ENCODE assay signal across 8 cellular contexts in genomic region chr12:109714141-109714912, GRCh38. TPM values are rescaled to one million over a fixed set of nuclear protein-coding genes. Genes with fewer than 3 reads are reported as not detected.
DNase-seq lines count a peak whose midpoint lies in the region; ATAC-seq and TF ChIP-seq lines count a peak whose summit lies in the region.

No MANE protein-coding gene starts in this region.

- no peaks in the 10 kb centered on the region for H3K9me3 ChIP-seq in mesodermal cell (ENCODE audit: control insufficient read depth, low read length)

- no peaks in the 10 kb centered on the region for H3K36me3 ChIP-seq in GM06990 (ENCODE audit: control insufficient read depth, insufficient read depth, low read length)
- no peaks in the 10 kb centered on the region for H3K36me3 ChIP-seq in mesodermal cell (ENCODE audit: control insufficient read depth, insufficient read depth, low read length)

- H3K9me3 Mint-ChIP-seq in activated CD4-positive, alpha-beta T cell treated with anti-CD3 and anti-CD28 coated beads, Interleukin-2, amount 10 ng/mL, durations not matched to agents 7 days and 5 days, result no peaks in the 10 kb centered on the region
- H3K9me3 Mint-ChIP-seq in dendritic cell treated with granulocyte-macrophage colony-stimulating factor and Interleukin-4, amounts not matched to agents 40 ng/mL and 50 ng/mL, for 4 days, result no peaks in the 10 kb centered on the region

- peaks cover 13% of the 10 kb centered on the region for H3K4me1 ChIP-seq in mesodermal cell (ENCODE audit: control insufficient read depth, insufficient read depth, low read length, poor library complexity, severe bottlenecking)

- DNase-seq in GM06990 (ENCODE audit: extremely low read depth, insufficient read length), result peak; percentile 57
- DNase-seq in NCI-H2107 (lab: John Stamatoyannopoulos, UW), result peak; percentile 56
- peak; percentile 36 for DNase-seq in activated CD4-positive, alpha-beta T cell treated with anti-CD3 and anti-CD28 coated beads, Interleukin-2, amount 10 ng/mL, durations not matched to agents 7 days and 5 days
- peak; percentile 19 to 24 for DNase-seq in stimulated activated CD8-positive, alpha-beta memory T cell treated with anti-CD3 and anti-CD28 coated beads, Interleukin-15, amount 100 ng/mL, for 48 hours (ENCODE audit: low read depth in 2 of 2)
- DNase-seq in epidermal melanocyte (ENCODE audit: insufficient read length, low spot score), result no peak

- peaks cover 7% of the 10 kb centered on the region for H3K4me1 Mint-ChIP-seq in activated CD4-positive, alpha-beta T cell treated with anti-CD3 and anti-CD28 coated beads, Interleukin-2, amount 10 ng/mL, durations not matched to agents 7 days and 5 days
- H3K4me1 Mint-ChIP-seq in dendritic cell treated with granulocyte-macrophage colony-stimulating factor and Interleukin-4, amounts not matched to agents 40 ng/mL and 50 ng/mL, for 4 days (ENCODE audit: low read depth), result peaks cover 3% of the 10 kb centered on the region

- H3K27ac ChIP-seq in mesodermal cell (ENCODE audit: low read depth, low read length, severe bottlenecking), result peak overlapping the region; percentile 62

- H3K4me3 ChIP-seq in GM06990 (replicated peaks; ENCODE audit: low read depth, low read length), result peak overlapping the region; percentile 54
- H3K4me3 ChIP-seq in mesodermal cell (ENCODE audit: extremely low read depth, insufficient read depth, low read length, poor library complexity, severe bottlenecking), result peak overlapping the region; percentile 55

- peaks cover 2% of the 10 kb centered on the region for H3K27me3 ChIP-seq in GM06990 (replicated peaks; ENCODE audit: control insufficient read depth, insufficient read depth, low read length)

- intact Hi-C loops in dendritic cell treated with granulocyte-macrophage colony-stimulating factor and Interleukin-4, amounts not matched to agents 40 ng/mL and 50 ng/mL, for 4 days (cut with micrococcal nuclease), result loop anchor here (1.0 kb wide), 1 partner anchor 117 kb away; no protein-coding TSS in a partner anchor

- peak overlapping the region; percentile 62 for H3K4me3 Mint-ChIP-seq in activated CD4-positive, alpha-beta T cell treated with anti-CD3 and anti-CD28 coated beads, Interleukin-2, amount 10 ng/mL, durations not matched to agents 7 days and 5 days
- H3K4me3 Mint-ChIP-seq in dendritic cell treated with granulocyte-macrophage colony-stimulating factor and Interleukin-4, amounts not matched to agents 40 ng/mL and 50 ng/mL, for 4 days, result peak overlapping the region; percentile 72

- WGBS in mesodermal cell (ENCODE audit: insufficient coverage in 2 of 2), 2 experiments, result 2% methylated on average over 61 to 74 of the region's 96 CpGs

- peaks cover 62% of the 10 kb centered on the region for H3K27me3 Mint-ChIP-seq in activated CD4-positive, alpha-beta T cell treated with anti-CD3 and anti-CD28 coated beads, Interleukin-2, amount 10 ng/mL, durations not matched to agents 7 days and 5 days
- H3K27me3 Mint-ChIP-seq in dendritic cell treated with granulocyte-macrophage colony-stimulating factor and Interleukin-4, amounts not matched to agents 40 ng/mL and 50 ng/mL, for 4 days, result peaks cover 81% of the 10 kb centered on the region

- POLR2A ChIA-PET in activated CD4-positive, alpha-beta T cell treated with anti-CD3 and anti-CD28 coated beads, Interleukin-2, amount 10 ng/mL, durations not matched to agents 7 days and 5 days (lab: Charles Lee), result no interaction called here

- peak; percentile 12 for ATAC-seq in HG02571 (IDR thresholded peaks at IDR 0.05; ENCODE audit: unreplicated experiment)

- no peak overlapping the region for H3K27ac Mint-ChIP-seq in activated CD4-positive, alpha-beta T cell treated with anti-CD3 and anti-CD28 coated beads, Interleukin-2, amount 10 ng/mL, durations not matched to agents 7 days and 5 days
- no peak overlapping the region for H3K27ac Mint-ChIP-seq in dendritic cell treated with granulocyte-macrophage colony-stimulating factor and Interleukin-4, amounts not matched to agents 40 ng/mL and 50 ng/mL, for 4 days

- CTCF ChIA-PET in activated CD4-positive, alpha-beta T cell treated with anti-CD3 and anti-CD28 coated beads, Interleukin-2, amount 10 ng/mL, durations not matched to agents 7 days and 5 days (lab: Charles Lee), result interaction anchor here (0.6 to 1.4 kb wide), 7 partner anchors 9 to 928 kb away, joined by 3 to 5 read pairs (median 3); no protein-coding TSS in a partner anchor

- no peaks in the 10 kb centered on the region for H3K36me3 Mint-ChIP-seq in activated CD4-positive, alpha-beta T cell treated with anti-CD3 and anti-CD28 coated beads, Interleukin-2, amount 10 ng/mL, durations not matched to agents 7 days and 5 days (ENCODE audit: low read depth)
- H3K36me3 Mint-ChIP-seq in dendritic cell treated with granulocyte-macrophage colony-stimulating factor and Interleukin-4, amounts not matched to agents 40 ng/mL and 50 ng/mL, for 4 days (ENCODE audit: low read depth), result no peaks in the 10 kb centered on the region

- peak; percentile 19 for TF ChIP-seq CTCF in GM06990 (IDR thresholded peaks at IDR 0.05; ENCODE audit: insufficient read depth, low read length, poor library complexity, severe bottlenecking)

RNA-seq across cellular contexts. Expression of gene FAM222A, which starts 0.7 kb away (rescaled TPM):
- under 1 TPM; 0.52 to 0.73 TPM for total RNA-seq in activated CD4-positive, alpha-beta T cell treated with anti-CD3 and anti-CD28 coated beads, Interleukin-2, amount 10 ng/mL, durations not matched to agents 7 days and 5 days
- 7.6 TPM for polyA plus RNA-seq in mesodermal cell (2013, experiment 1 of 2)
- polyA plus RNA-seq in mesodermal cell (2013, experiment 2 of 2), result 6.7 TPM
